Comparison of ENCODE assay signal across 16 cellular contexts in genomic region chr9:8723195-8723594, GRCh38.
DNase-seq lines count a peak whose midpoint lies in the region; ATAC-seq and TF ChIP-seq lines count a peak whose summit lies in the region.
"Had no signal": no experiment of that assay in that cellular context is flagged by ENCODE, and none has a peak within 500 bp of the region (broad histone marks: within the 10 kb centered on the region; RNA-seq: fewer than 3 reads in every experiment).

No MANE protein-coding gene starts in this region.

- H3K4me2 ChIP-seq in trophoblast cell (ENCODE audit: low read length) = no peak overlapping the region
- H3K4me2 ChIP-seq: BLaER1 had no signal

- no peak overlapping the region for H2AFZ ChIP-seq in trophoblast cell (ENCODE audit: insufficient read depth, low read length, poor library complexity)

- H3K18ac ChIP-seq in trophoblast cell (ENCODE audit: low read length) = no peak overlapping the region

- H3K36me3 Mint-ChIP-seq in glutamatergic neuron (ENCODE audit: unreplicated experiment) (no peaks in the 10 kb centered on the region), immature natural killer cell (no peaks in the 10 kb centered on the region)
- no peaks in the 10 kb centered on the region for H3K36me3 Mint-ChIP-seq in stimulated activated effector memory CD8-positive, alpha-beta T cell treated with anti-CD3 and anti-CD28 coated beads, Interleukin-12 subunit alpha, Interleukin-12 subunit beta, amount 100 ng/mL, for 72 hours
- no peaks in the 10 kb centered on the region for H3K36me3 Mint-ChIP-seq in activated CD8-positive, alpha-beta T cell treated with anti-CD3 and anti-CD28 coated beads for 36 hours (ENCODE audit: low read depth)
- H3K36me3 Mint-ChIP-seq: CD8-positive, alpha-beta memory T cell had no signal

- H4K12ac ChIP-seq in trophoblast cell (ENCODE audit: low read depth, low read length) = no peak overlapping the region

- H3K4me1 Mint-ChIP-seq in glutamatergic neuron (ENCODE audit: low read depth, unreplicated experiment) (peaks cover 30% of the 10 kb centered on the region), immature natural killer cell (no peaks in the 10 kb centered on the region)
- H3K4me1 Mint-ChIP-seq in stimulated activated effector memory CD8-positive, alpha-beta T cell treated with anti-CD3 and anti-CD28 coated beads, Interleukin-12 subunit alpha, Interleukin-12 subunit beta, amount 100 ng/mL, for 72 hours = no peaks in the 10 kb centered on the region
- H3K4me1 Mint-ChIP-seq in activated CD8-positive, alpha-beta T cell treated with anti-CD3 and anti-CD28 coated beads for 36 hours (ENCODE audit: low read depth) = no peaks in the 10 kb centered on the region
- H3K4me1 Mint-ChIP-seq: CD8-positive, alpha-beta memory T cell had no signal

- no peaks in the 10 kb centered on the region for H3K36me3 ChIP-seq in trophoblast cell (ENCODE audit: control insufficient read depth in 1 of 2, insufficient read depth in 2 of 2, low read length in 2 of 2)
- H3K36me3 ChIP-seq: BLaER1 had no signal

- H2BK5ac ChIP-seq in trophoblast cell (ENCODE audit: low read depth, low read length, poor library complexity) = no peak overlapping the region

- CTCF ChIA-PET in HEK293T (lab: Yijun Ruan, JAX) = no interaction called here
- CTCF ChIA-PET in activated CD8-positive, alpha-beta T cell treated with anti-CD3 and anti-CD28 coated beads for 36 hours (lab: Charles Lee) = no interaction called here

- no peak overlapping the region for H2BK120ac ChIP-seq in trophoblast cell (ENCODE audit: insufficient read depth, low read length, poor library complexity)

- no peak overlapping the region for H2AK5ac ChIP-seq in trophoblast cell (ENCODE audit: low read length)

- peaks cover 6% of the 10 kb centered on the region for H3K27me3 Mint-ChIP-seq in glutamatergic neuron (ENCODE audit: unreplicated experiment)
- H3K27me3 Mint-ChIP-seq in activated CD8-positive, alpha-beta T cell treated with anti-CD3 and anti-CD28 coated beads for 36 hours = no peaks in the 10 kb centered on the region
- H3K27me3 Mint-ChIP-seq in immature natural killer cell (ENCODE audit: low read depth in 3 of 3) = peaks cover 0 to 5% (median 0%) of the 10 kb centered on the region in 3 donors
- H3K27me3 Mint-ChIP-seq: CD8-positive, alpha-beta memory T cell had no signal

- peaks cover 5 to 15% of the 10 kb centered on the region in 2 experiments for H3K4me1 ChIP-seq in trophoblast cell (ENCODE audit: control insufficient read depth in 1 of 2, insufficient read depth in 2 of 2, low read length in 2 of 2)
- H3K4me1 ChIP-seq: Caco-2 had no signal

- H3K4me3 Mint-ChIP-seq in glutamatergic neuron (ENCODE audit: unreplicated experiment) = no peak overlapping the region
- H3K4me3 Mint-ChIP-seq in stimulated activated effector memory CD8-positive, alpha-beta T cell treated with anti-CD3 and anti-CD28 coated beads, Interleukin-12 subunit alpha, Interleukin-12 subunit beta, amount 100 ng/mL, for 72 hours = no peak overlapping the region
- H3K4me3 Mint-ChIP-seq in activated CD8-positive, alpha-beta T cell treated with anti-CD3 and anti-CD28 coated beads for 36 hours = no peak overlapping the region
- no peak overlapping the region for H3K4me3 Mint-ChIP-seq in immature natural killer cell
- H3K4me3 Mint-ChIP-seq: CD8-positive, alpha-beta memory T cell had no signal

- H3K14ac ChIP-seq in trophoblast cell (ENCODE audit: low read length) = no peak overlapping the region

- no peaks in the 10 kb centered on the region for H3K27me3 ChIP-seq in trophoblast cell (ENCODE audit: insufficient read depth, low read length)
- H3K27me3 ChIP-seq: BLaER1 had no signal

- intact Hi-C loops in activated CD8-positive, alpha-beta T cell treated with anti-CD3 and anti-CD28 coated beads for 36 hours (cut with micrococcal nuclease) = no loop called here

- no peak overlapping the region for H3K27ac ChIP-seq in trophoblast cell (ENCODE audit: low read depth, low read length)
- H3K27ac ChIP-seq: BLaER1 had no signal

- ATAC-seq in stimulated activated effector memory CD8-positive, alpha-beta T cell treated with anti-CD3 and anti-CD28 coated beads, Interleukin-12 subunit alpha, Interleukin-12 subunit beta, amount 100 ng/mL, for 72 hours = no peak
- ATAC-seq in activated CD8-positive, alpha-beta T cell treated with anti-CD3 and anti-CD28 coated beads for 36 hours = no peak

- H3K9ac ChIP-seq in trophoblast cell (ENCODE audit: low read length) = no peak overlapping the region
- H3K9ac ChIP-seq: BLaER1 had no signal

- no peak overlapping the region for H3K4me3 ChIP-seq in trophoblast cell (ENCODE audit: low read depth, low read length)
- H3K4me3 ChIP-seq: BLaER1 had no signal

- H4K8ac ChIP-seq in trophoblast cell (ENCODE audit: low read depth, low read length) = no peak overlapping the region

- 100% methylated on average over 1 of the region's 5 CpGs for WGBS in trophoblast cell (ENCODE audit: extremely low coverage, insufficient coverage, insufficient read length)

- no peak for TF ChIP-seq CTCF in glutamatergic neuron (IDR thresholded peaks at IDR 0.05; ENCODE audit: partially characterized antibody, unreplicated experiment)
- TF ChIP-seq CTCF in activated CD8-positive, alpha-beta T cell treated with anti-CD3 and anti-CD28 coated beads for 36 hours (IDR thresholded peaks at IDR 0.05) = no peak

- no peak overlapping the region for H3K4ac ChIP-seq in trophoblast cell (ENCODE audit: low read depth, low read length)

- DNase-seq in HEK293T (ENCODE audit: extremely low spot score) (peak; percentile 13), NCI-H460 (ENCODE audit: extremely low read depth, low read depth) (peak; percentile 69), glutamatergic neuron (no peak), trophoblast cell (no peak), immature natural killer cell (no peak)
- no peak for DNase-seq in stimulated activated effector memory CD8-positive, alpha-beta T cell treated with anti-CD3 and anti-CD28 coated beads, Interleukin-12 subunit alpha, Interleukin-12 subunit beta, amount 100 ng/mL, for 72 hours (ENCODE audit: low spot score in 2 of 2)
- DNase-seq in activated CD8-positive, alpha-beta T cell treated with anti-CD3 and anti-CD28 coated beads for 36 hours = no peak
- DNase-seq: AML-193; CD8-positive, alpha-beta memory T cell; DND-41; GDM1; GOT3; HCEC 1CT; IMR-90 had no signal

- no peak overlapping the region for H4K91ac ChIP-seq in trophoblast cell (ENCODE audit: low read depth, low read length)

- H3K9me3 ChIP-seq in trophoblast cell (ENCODE audit: insufficient read depth, low read depth, low read length) = no peaks in the 10 kb centered on the region
- H3K9me3 ChIP-seq: BLaER1, Caco-2 had no signal

- no peaks in the 10 kb centered on the region for H3K79me2 ChIP-seq in trophoblast cell (ENCODE audit: control insufficient read depth, insufficient read depth, low read length, poor library complexity)

- H2BK12ac ChIP-seq in trophoblast cell (ENCODE audit: low read length) = peak overlapping the region; percentile 76

- peak overlapping the region; percentile 44 for H3K27ac Mint-ChIP-seq in glutamatergic neuron (ENCODE audit: unreplicated experiment)
- no peak overlapping the region for H3K27ac Mint-ChIP-seq in stimulated activated effector memory CD8-positive, alpha-beta T cell treated with anti-CD3 and anti-CD28 coated beads, Interleukin-12 subunit alpha, Interleukin-12 subunit beta, amount 100 ng/mL, for 72 hours
- no peak overlapping the region for H3K27ac Mint-ChIP-seq in activated CD8-positive, alpha-beta T cell treated with anti-CD3 and anti-CD28 coated beads for 36 hours
- H3K27ac Mint-ChIP-seq in immature natural killer cell = no peak overlapping the region
- H3K27ac Mint-ChIP-seq: CD8-positive, alpha-beta memory T cell had no signal

- H3K9me3 Mint-ChIP-seq in glutamatergic neuron (ENCODE audit: unreplicated experiment) (no peaks in the 10 kb centered on the region), immature natural killer cell (no peaks in the 10 kb centered on the region)
- no peaks in the 10 kb centered on the region for H3K9me3 Mint-ChIP-seq in stimulated activated effector memory CD8-positive, alpha-beta T cell treated with anti-CD3 and anti-CD28 coated beads, Interleukin-12 subunit alpha, Interleukin-12 subunit beta, amount 100 ng/mL, for 72 hours
- no peaks in the 10 kb centered on the region for H3K9me3 Mint-ChIP-seq in activated CD8-positive, alpha-beta T cell treated with anti-CD3 and anti-CD28 coated beads for 36 hours
- H3K9me3 Mint-ChIP-seq: CD8-positive, alpha-beta memory T cell had no signal

- peaks cover 6% of the 10 kb centered on the region for H3K79me1 ChIP-seq in trophoblast cell (ENCODE audit: low read length)

- no peak overlapping the region for H3K23ac ChIP-seq in trophoblast cell (ENCODE audit: low read length)

- POLR2A ChIA-PET in HEK293T (lab: Yijun Ruan, JAX) = no interaction called here
- POLR2A ChIA-PET in activated CD8-positive, alpha-beta T cell treated with anti-CD3 and anti-CD28 coated beads for 36 hours (lab: Charles Lee) = no interaction called here

TF ChIP-seq in HEK293T, 16 proteins besides CTCF, POLR2A, EP300 and RAD21:
- TF ChIP-seq ARNT (IDR thresholded peaks at IDR 0.05) (no peak), BHLHE40 (IDR thresholded peaks at IDR 0.05; ENCODE audit: borderline replicate concordance) (no peak), FOXM1 (IDR thresholded peaks at IDR 0.05; ENCODE audit: borderline replicate concordance) (no peak), CTBP1 (IDR thresholded peaks at IDR 0.05; ENCODE audit: borderline replicate concordance) (no peak), SUZ12 (IDR thresholded peaks at IDR 0.05) (no peak), LEF1 (IDR thresholded peaks at IDR 0.05; ENCODE audit: borderline replicate concordance) (no peak), HDGF (IDR thresholded peaks at IDR 0.05; ENCODE audit: borderline replicate concordance) (no peak), FOXA1 (IDR thresholded peaks at IDR 0.05) (no peak), ELF4 (IDR thresholded peaks at IDR 0.05) (no peak), FOXK2 (IDR thresholded peaks at IDR 0.05) (no peak), SP1 (IDR thresholded peaks at IDR 0.05) (no peak), NFRKB (IDR thresholded peaks at IDR 0.05) (no peak), L3MBTL2 (conservative IDR thresholded peaks at IDR 0.05) (no peak)
- TF ChIP-seq, protein P1, sequence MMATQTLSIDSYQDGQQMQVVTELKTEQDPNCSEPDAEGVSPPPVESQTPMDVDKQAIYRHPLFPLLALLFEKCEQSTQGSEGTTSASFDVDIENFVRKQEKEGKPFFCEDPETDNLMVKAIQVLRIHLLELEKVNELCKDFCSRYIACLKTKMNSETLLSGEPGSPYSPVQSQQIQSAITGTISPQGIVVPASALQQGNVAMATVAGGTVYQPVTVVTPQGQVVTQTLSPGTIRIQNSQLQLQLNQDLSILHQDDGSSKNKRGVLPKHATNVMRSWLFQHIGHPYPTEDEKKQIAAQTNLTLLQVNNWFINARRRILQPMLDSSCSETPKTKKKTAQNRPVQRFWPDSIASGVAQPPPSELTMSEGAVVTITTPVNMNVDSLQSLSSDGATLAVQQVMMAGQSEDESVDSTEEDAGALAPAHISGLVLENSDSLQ (IDR thresholded peaks at IDR 0.05) = no peak

Comparison
In these comparisons a context has a peak if more than half of its experiments do, and no peak if none do; other contexts are left out.
1. DNase-seq: peak in HEK293T (single experiment) and NCI-H460 (single experiment); none in glutamatergic neuron (single experiment), trophoblast cell (0 of 2), stimulated activated effector memory CD8-positive, alpha-beta T cell treated with anti-CD3 and anti-CD28 coated beads, Interleukin-12 subunit alpha, Interleukin-12 subunit beta, amount 100 ng/mL, for 72 hours (0 of 2), activated CD8-positive, alpha-beta T cell treated with anti-CD3 and anti-CD28 coated beads for 36 hours (single experiment) and immature natural killer cell (0 of 3).